In the genomic region with DNA sequence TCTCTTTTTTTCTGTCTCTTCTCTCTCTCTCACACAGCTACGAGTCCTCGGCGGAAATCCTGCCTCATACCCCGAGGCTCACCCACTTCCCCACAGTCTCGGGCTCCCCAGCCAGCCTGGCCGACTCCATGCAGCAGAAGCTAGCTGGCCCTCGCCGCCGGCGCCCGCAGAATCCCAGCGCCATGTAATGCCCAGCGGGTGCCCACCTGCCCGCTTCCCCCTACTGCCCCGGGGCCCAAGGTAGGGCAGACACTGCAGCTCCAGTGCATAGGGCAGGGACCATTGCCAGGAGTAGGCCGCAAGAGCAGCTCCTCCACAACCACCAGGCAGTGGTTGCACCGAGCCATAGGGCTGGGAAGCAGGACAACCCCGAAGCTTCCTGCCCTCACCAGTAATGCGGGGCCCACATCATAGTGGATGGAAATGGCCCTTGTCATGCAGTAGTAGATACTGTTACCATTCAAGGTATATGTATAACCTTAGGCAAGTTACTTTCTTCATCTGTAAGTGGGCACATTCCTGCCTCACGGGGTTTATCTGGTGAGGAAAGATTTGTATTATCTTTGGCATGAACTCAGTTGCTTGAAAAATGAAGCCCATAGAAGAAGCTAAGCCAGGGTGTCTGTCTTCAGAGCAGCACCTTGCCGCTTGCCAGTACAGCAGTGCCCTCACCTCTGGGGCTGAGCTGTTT, we compare ENCODE assay signal across 10 cellular contexts. TPM values are rescaled to one million over a fixed set of nuclear protein-coding genes. Genes with fewer than 3 reads are reported as not detected.
DNase-seq lines count a peak whose midpoint lies in the region; ATAC-seq and TF ChIP-seq lines count a peak whose summit lies in the region.
"Had no signal": no experiment of that assay in that cellular context is flagged by ENCODE, and none has a peak within 500 bp of the region (broad histone marks: within the 10 kb centered on the region; RNA-seq: fewer than 3 reads in every experiment).

No MANE protein-coding gene starts in this region.

- H3K4me3 ChIP-seq in HEK293 (ENCODE audit: low read depth, low read length) (no peak overlapping the region), smooth muscle cell (no peak overlapping the region)
- H3K4me3 ChIP-seq: SJCRH30 had no signal

- no peaks in the 10 kb centered on the region for H3K27me3 ChIP-seq in smooth muscle cell (ENCODE audit: low read depth)
- H3K27me3 ChIP-seq: SJCRH30 had no signal

- H3K9me3 ChIP-seq in HEK293 (ENCODE audit: control insufficient read depth, insufficient read depth, low read depth, low read length) = no peaks in the 10 kb centered on the region
- no peaks in the 10 kb centered on the region for H3K9me3 ChIP-seq in smooth muscle cell (replicated peaks; ENCODE audit: low read depth)
- H3K9me3 ChIP-seq: SJCRH30 had no signal

- TF ChIP-seq CTCF in HEK293 (tag by site-specific recombination; IDR thresholded peaks at IDR 0.05) (no peak), VCaP (conservative IDR thresholded peaks at IDR 0.05) (no peak), smooth muscle cell (IDR thresholded peaks at IDR 0.05; ENCODE audit: borderline replicate concordance, insufficient read depth, poor library complexity, severe bottlenecking) (no peak)

- H3K4me1 ChIP-seq in HEK293 (ENCODE audit: control insufficient read depth, insufficient read depth, low read length) (peaks cover 6% of the 10 kb centered on the region), smooth muscle cell (ENCODE audit: low read depth) (peaks cover 6% of the 10 kb centered on the region)

- no peak overlapping the region for H3K9ac ChIP-seq in smooth muscle cell (ENCODE audit: low read depth)

- ATAC-seq in HG03175 (IDR thresholded peaks at IDR 0.05; ENCODE audit: unreplicated experiment) (no peak), GM19397 (IDR thresholded peaks at IDR 0.05; ENCODE audit: unreplicated experiment) (no peak)

- DNase-seq in fibroblast of gingiva (ENCODE audit: low read depth) = peak; percentile 33
- no peak for DNase-seq in smooth muscle cell (lab: John Stamatoyannopoulos, UW; ENCODE audit: unreplicated experiment)
- DNase-seq in COLO829 (ENCODE audit: low spot score) = no peak
- DNase-seq: activated T-cell treated with anti-CD3 and anti-CD28 coated beads for 4 hours, NCI-H2029, SJCRH30 had no signal

- CTCF ChIA-PET in HEK293 (lab: Yijun Ruan, JAX) = interaction anchor here (0.6 to 25.7 kb wide), 15 partner anchors 9 to 162 kb away, joined by 3 to 1204 read pairs (median 5); a partner anchor contains a TSS

- H3K4me2 ChIP-seq in smooth muscle cell = no peak overlapping the region

- H3F3A ChIP-seq in smooth muscle cell (ENCODE audit: low read depth) = peaks cover 74% of the 10 kb centered on the region

- no peaks in the 10 kb centered on the region for H4K20me1 ChIP-seq in smooth muscle cell (ENCODE audit: low read depth)

- H2AFZ ChIP-seq in smooth muscle cell (ENCODE audit: low read depth) = no peak overlapping the region

- H3K36me3 ChIP-seq in HEK293 (ENCODE audit: control insufficient read depth in 2 of 2, insufficient read depth in 1 of 2, low read length in 2 of 2) (peaks cover 19 to 62% of the 10 kb centered on the region in 2 experiments; a peak in 2 of 3 replicates), smooth muscle cell (ENCODE audit: low read depth) (no peaks in the 10 kb centered on the region)

- H3K27ac ChIP-seq in HEK293 (ENCODE audit: extremely low read depth, low read depth, low read length) = peak overlapping the region; percentile 32; the same call in 1 of the 2 replicates
- peak overlapping the region; percentile 42; the same call in 1 of the 2 replicates for H3K27ac ChIP-seq in VCaP
- peak overlapping the region; percentile 83 for H3K27ac ChIP-seq in smooth muscle cell (ENCODE audit: low read depth)
- H3K27ac ChIP-seq: SJCRH30 had no signal

- WGBS in smooth muscle cell (ENCODE audit: low lambda C conversion rate) = 93% methylated on average over 21 of the region's 21 CpGs

- no peaks in the 10 kb centered on the region for H3K79me2 ChIP-seq in smooth muscle cell (ENCODE audit: low read depth)

- POLR2A ChIA-PET in HEK293 (lab: Yijun Ruan, JAX) = interaction anchor here (1.1 to 8.7 kb wide), 6 partner anchors 8 to 156 kb away, joined by 3 to 255 read pairs (median 8); a partner anchor contains a TSS

TF ChIP-seq in HEK293, 187 proteins besides CTCF, POLR2A, EP300 and RAD21:
- TF ChIP-seq, protein P1, sequence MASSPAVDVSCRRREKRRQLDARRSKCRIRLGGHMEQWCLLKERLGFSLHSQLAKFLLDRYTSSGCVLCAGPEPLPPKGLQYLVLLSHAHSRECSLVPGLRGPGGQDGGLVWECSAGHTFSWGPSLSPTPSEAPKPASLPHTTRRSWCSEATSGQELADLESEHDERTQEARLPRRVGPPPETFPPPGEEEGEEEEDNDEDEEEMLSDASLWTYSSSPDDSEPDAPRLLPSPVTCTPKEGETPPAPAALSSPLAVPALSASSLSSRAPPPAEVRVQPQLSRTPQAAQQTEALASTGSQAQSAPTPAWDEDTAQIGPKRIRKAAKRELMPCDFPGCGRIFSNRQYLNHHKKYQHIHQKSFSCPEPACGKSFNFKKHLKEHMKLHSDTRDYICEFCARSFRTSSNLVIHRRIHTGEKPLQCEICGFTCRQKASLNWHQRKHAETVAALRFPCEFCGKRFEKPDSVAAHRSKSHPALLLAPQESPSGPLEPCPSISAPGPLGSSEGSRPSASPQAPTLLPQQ (tag by site-specific recombination; IDR thresholded peaks at IDR 0.05) = peak; percentile 89
- TF ChIP-seq ZFP3 (tag by site-specific recombination; IDR thresholded peaks at IDR 0.05; ENCODE audit: low read depth) (no peak), ZFP69B (tag by site-specific recombination; IDR thresholded peaks at IDR 0.05) (peak; percentile 76), ZNF138 (tag by site-specific recombination; IDR thresholded peaks at IDR 0.05; ENCODE audit: borderline replicate concordance) (no peak)
- TF ChIP-seq, protein P2, sequence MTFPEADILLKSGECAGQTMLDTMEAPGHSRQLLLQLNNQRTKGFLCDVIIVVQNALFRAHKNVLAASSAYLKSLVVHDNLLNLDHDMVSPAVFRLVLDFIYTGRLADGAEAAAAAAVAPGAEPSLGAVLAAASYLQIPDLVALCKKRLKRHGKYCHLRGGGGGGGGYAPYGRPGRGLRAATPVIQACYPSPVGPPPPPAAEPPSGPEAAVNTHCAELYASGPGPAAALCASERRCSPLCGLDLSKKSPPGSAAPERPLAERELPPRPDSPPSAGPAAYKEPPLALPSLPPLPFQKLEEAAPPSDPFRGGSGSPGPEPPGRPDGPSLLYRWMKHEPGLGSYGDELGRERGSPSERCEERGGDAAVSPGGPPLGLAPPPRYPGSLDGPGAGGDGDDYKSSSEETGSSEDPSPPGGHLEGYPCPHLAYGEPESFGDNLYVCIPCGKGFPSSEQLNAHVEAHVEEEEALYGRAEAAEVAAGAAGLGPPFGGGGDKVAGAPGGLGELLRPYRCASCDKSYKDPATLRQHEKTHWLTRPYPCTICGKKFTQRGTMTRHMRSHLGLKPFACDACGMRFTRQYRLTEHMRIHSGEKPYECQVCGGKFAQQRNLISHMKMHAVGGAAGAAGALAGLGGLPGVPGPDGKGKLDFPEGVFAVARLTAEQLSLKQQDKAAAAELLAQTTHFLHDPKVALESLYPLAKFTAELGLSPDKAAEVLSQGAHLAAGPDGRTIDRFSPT (tag by site-specific recombination; IDR thresholded peaks at IDR 0.05) = peak; percentile 52

RNA-seq across cellular contexts. Expression of a gene that starts 36.9 kb away (rescaled TPM):
- total RNA-seq in smooth muscle cell = 396 and 414 TPM in 2 replicates
- 87.6 and 182 TPM in 2 replicates for polyA plus RNA-seq in smooth muscle cell

RNA-seq across cellular contexts. Expression of a gene that starts 53.9 kb away (rescaled TPM):
- total RNA-seq in smooth muscle cell = 165 and 210 TPM in 2 replicates
- 336 and 397 TPM in 2 replicates for polyA plus RNA-seq in smooth muscle cell

Comparison
In these comparisons a context has a peak if more than half of its experiments do, and no peak if none do; other contexts are left out.
1. H3K27ac ChIP-seq: peak in every context shown above with its lines; median percentile 83 in smooth muscle cell; 42 in VCaP; 32 in HEK293.